In genomic region chr10:103668351-103669242, GRCh38 we compare ENCODE assay signal across 8 cellular contexts.
DNase-seq lines count a peak whose midpoint lies in the region; ATAC-seq and TF ChIP-seq lines count a peak whose summit lies in the region.

No MANE protein-coding gene starts in this region.

- H3K27me3 Mint-ChIP-seq in activated CD4-positive, alpha-beta T cell treated with anti-CD3 and anti-CD28 coated beads for 36 hours, result no peaks in the 10 kb centered on the region

- peak overlapping the region; percentile 38 for H3K27ac ChIP-seq in angular gyrus (ENCODE audit: low read depth, low read length)
- H3K27ac ChIP-seq in liver (ENCODE audit: low read depth in 1 of 2, low read length in 2 of 2), result peak overlapping the region; percentile 37 to 50
- H3K27ac ChIP-seq in tibial nerve, result peak overlapping the region; percentile 40 to 97 (median 70)

- TF ChIP-seq RAD21 in liver (IDR thresholded peaks at IDR 0.05), result no peak

- peak; percentile 29 for DNase-seq in activated CD4-positive, alpha-beta T cell treated with anti-CD3 and anti-CD28 coated beads for 36 hours
- no peak for DNase-seq in activated CD4-positive, alpha-beta T cell treated with anti-CD3 and anti-CD28 coated beads for 48 hours
- DNase-seq in tibial nerve (ENCODE audit: low spot score in 2 of 2), result peak; percentile 65 to 70
- no peak for DNase-seq in epidermal melanocyte (ENCODE audit: insufficient read length, low spot score)
- DNase-seq in mesenteric fat pad (ENCODE audit: low spot score), result no peak

- TF ChIP-seq EP300 in tibial nerve (IDR thresholded peaks at IDR 0.05), result peak in 1 of 2 donors; percentile 62

- POLR2A ChIA-PET in activated CD4-positive, alpha-beta T cell treated with anti-CD3 and anti-CD28 coated beads for 36 hours (lab: Charles Lee), result no interaction called here

- H3K9ac ChIP-seq in liver (ENCODE audit: low read depth in 1 of 2, low read length in 2 of 2), result no peak overlapping the region

- CTCF ChIA-PET in activated CD4-positive, alpha-beta T cell treated with anti-CD3 and anti-CD28 coated beads for 36 hours (lab: Charles Lee), result interaction anchor here (1.6 kb wide), 1 partner anchor 18 kb away, joined by 8 read pairs; no protein-coding TSS in a partner anchor

- whole genome bisulfite sequencing in liver, result 70% methylated on average over 37 of the region's 37 CpGs
- 20% methylated on average over 31 to 35 of the region's 37 CpGs for WGBS in tibial nerve, 2 donors

- no peaks in the 10 kb centered on the region for H3K9me3 Mint-ChIP-seq in activated CD4-positive, alpha-beta T cell treated with anti-CD3 and anti-CD28 coated beads for 36 hours (ENCODE audit: low read depth)

- peaks cover 11% of the 10 kb centered on the region for H3K4me1 Mint-ChIP-seq in activated CD4-positive, alpha-beta T cell treated with anti-CD3 and anti-CD28 coated beads for 36 hours

- H3K4me3 Mint-ChIP-seq in activated CD4-positive, alpha-beta T cell treated with anti-CD3 and anti-CD28 coated beads for 36 hours, result peak overlapping the region; percentile 34

- no peak for TF ChIP-seq CTCF in liver (IDR thresholded peaks at IDR 0.05; ENCODE audit: low read depth, low read length, missing input control)
- no peak for TF ChIP-seq CTCF in tibial nerve (IDR thresholded peaks at IDR 0.05)

- H3K27ac Mint-ChIP-seq in activated CD4-positive, alpha-beta T cell treated with anti-CD3 and anti-CD28 coated beads for 36 hours, result peak overlapping the region; percentile 76

- H3K36me3 ChIP-seq in liver (ENCODE audit: control insufficient read depth in 4 of 4, insufficient read depth in 3 of 4, low read depth in 1 of 4, low read length in 3 of 4) (no peaks in the 10 kb centered on the region), tibial nerve (no peaks in the 10 kb centered on the region)

- peak; percentile 57 for ATAC-seq in activated CD4-positive, alpha-beta T cell treated with anti-CD3 and anti-CD28 coated beads for 36 hours
- ATAC-seq in HG03439 (IDR thresholded peaks at IDR 0.05; ENCODE audit: unreplicated experiment), result no peak

- TF ChIP-seq POLR2A in tibial nerve (IDR thresholded peaks at IDR 0.05), result no peak

- H3K4me1 ChIP-seq in liver (ENCODE audit: control insufficient read depth in 4 of 4, insufficient read depth in 4 of 4, low read length in 3 of 4), result peaks cover 3 to 26% (median 22%) of the 10 kb centered on the region in 4 donors
- peaks cover 0 to 87% (median 42%) of the 10 kb centered on the region in 4 donors for H3K4me1 ChIP-seq in tibial nerve

- H3K9me3 ChIP-seq in liver (ENCODE audit: control insufficient read depth in 4 of 4, low read length in 3 of 4) (no peaks in the 10 kb centered on the region), tibial nerve (no peaks in the 10 kb centered on the region)

- H3K4me3 ChIP-seq in liver (ENCODE audit: low read depth in 1 of 3, low read length in 3 of 3) (no peak overlapping the region), tibial nerve (peak overlapping the region in 3 of 4 donors; percentile 19 to 30 (median 23))

- intact Hi-C loops in activated CD4-positive, alpha-beta T cell treated with anti-CD3 and anti-CD28 coated beads for 36 hours (cut with DNase I, micrococcal nuclease), result no loop called here

- H3K36me3 Mint-ChIP-seq in activated CD4-positive, alpha-beta T cell treated with anti-CD3 and anti-CD28 coated beads for 36 hours (ENCODE audit: low read depth), result no peaks in the 10 kb centered on the region

- H3K27me3 ChIP-seq in liver (ENCODE audit: control insufficient read depth in 4 of 4, insufficient read depth in 4 of 4, low read length in 3 of 4), result no peaks in the 10 kb centered on the region
- H3K27me3 ChIP-seq in tibial nerve, result no peaks in the 10 kb centered on the region

TF ChIP-seq in liver, 16 proteins besides CTCF, POLR2A, EP300 and RAD21:
- no peak for TF ChIP-seq TAF1 (conservative IDR thresholded peaks at IDR 0.05)
- TF ChIP-seq NR2F2 (IDR thresholded peaks at IDR 0.05), result peak; percentile 28
- no peak for TF ChIP-seq EGR1 (IDR thresholded peaks at IDR 0.05; ENCODE audit: low read depth in 2 of 2)
TF ChIP-seq in liver: peak in this region for 1.

Comparison
In these comparisons a context has a peak if more than half of its experiments do, and no peak if none do; other contexts are left out.
1. DNase-seq: peak in activated CD4-positive, alpha-beta T cell treated with anti-CD3 and anti-CD28 coated beads for 36 hours (single experiment) and tibial nerve (2 of 2); none in activated CD4-positive, alpha-beta T cell treated with anti-CD3 and anti-CD28 coated beads for 48 hours (single experiment), epidermal melanocyte (single experiment) and mesenteric fat pad (single experiment).
2. H3K4me3 ChIP-seq: peak in tibial nerve (3 of 4); none in liver (0 of 3).
3. Peak in every context shown above with its lines, with median percentiles within 50 percentile points of each other: H3K27ac ChIP-seq.